22 cellular contexts compared by ENCODE assay signal in the genomic region with DNA sequence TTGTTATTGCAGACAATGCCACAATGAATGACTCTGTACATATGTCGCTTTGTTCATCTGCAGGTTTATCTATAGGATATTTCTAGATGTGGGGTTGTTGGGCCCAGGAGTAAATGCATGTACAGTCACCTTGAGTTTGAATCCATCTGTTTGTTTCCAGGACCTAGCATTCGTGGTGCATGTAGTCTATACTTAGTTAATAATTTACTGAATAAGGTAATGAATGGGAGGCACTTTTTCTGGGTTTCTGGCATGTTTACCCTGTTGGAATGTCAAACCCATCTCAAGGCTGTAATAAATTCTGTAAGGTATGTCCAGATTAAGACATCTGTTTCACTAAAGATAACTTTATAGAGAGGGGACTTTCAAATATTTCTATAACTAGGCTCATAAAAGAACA. TPM values are rescaled to one million over a fixed set of nuclear protein-coding genes. Genes with fewer than 3 reads are reported as not detected.
DNase-seq lines count a peak whose midpoint lies in the region; ATAC-seq and TF ChIP-seq lines count a peak whose summit lies in the region.
"Had no signal": no experiment of that assay in that cellular context is flagged by ENCODE, and none has a peak within 500 bp of the region (broad histone marks: within the 10 kb centered on the region; RNA-seq: fewer than 3 reads in every experiment).

No MANE protein-coding gene starts in this region.

- POLR2A ChIA-PET in CD8-positive, alpha-beta T cell (lab: Charles Lee), result no interaction called here

- DNase-seq in HuH-7 (ENCODE audit: low spot score) (peak; percentile 16), chondrocyte (ENCODE audit: low spot score) (no peak), osteocyte (ENCODE audit: extremely low spot score, unreplicated experiment) (no peak), tibial artery (no peak), LoVo (ENCODE audit: low spot score) (no peak)
- DNase-seq in CD8-positive, alpha-beta T cell, result no peak
- DNase-seq: CD4-positive, alpha-beta T cell; DMS 273 treated with DMSO at 0.1 percent for 48 hours; H9; NCI-H1092; NCI-H1436; NCI-H1930; NCI-H748 treated with DMSO at 0.1 percent for 48 hours; SW 1271 had no signal

- no peaks in the 10 kb centered on the region for H3K27me3 ChIP-seq in CD8-positive, alpha-beta T cell (ENCODE audit: insufficient read depth, low read length)
- H3K27me3 ChIP-seq in tibial artery, result no peaks in the 10 kb centered on the region
- H3K27me3 ChIP-seq: BLaER1, SJSA1 had no signal

- H3K36me3 Mint-ChIP-seq in chondrocyte (ENCODE audit: low read depth), result peaks cover 40% of the 10 kb centered on the region
- peaks cover 47% of the 10 kb centered on the region for H3K36me3 Mint-ChIP-seq in osteocyte (ENCODE audit: unreplicated experiment)
- H3K36me3 Mint-ChIP-seq in CD8-positive, alpha-beta T cell, result peaks cover 7% of the 10 kb centered on the region

- H3K27ac ChIP-seq in 22Rv1 (peak overlapping the region; percentile 32), tibial artery (no peak overlapping the region)
- no peak overlapping the region for H3K27ac ChIP-seq in CD8-positive, alpha-beta T cell (ENCODE audit: low read depth, low read length)
- H3K27ac ChIP-seq: BLaER1, SJSA1 had no signal

- ATAC-seq in CD8-positive, alpha-beta T cell, result no peak
- ATAC-seq: K562, Right ventricle myocardium inferior had no signal

- H3K9me3 Mint-ChIP-seq in chondrocyte (ENCODE audit: low read depth) (peaks cover 5% of the 10 kb centered on the region), osteocyte (ENCODE audit: unreplicated experiment) (peaks cover 2% of the 10 kb centered on the region)
- H3K9me3 Mint-ChIP-seq in CD8-positive, alpha-beta T cell, result no peaks in the 10 kb centered on the region
- H3K9me3 Mint-ChIP-seq: CD4-positive, alpha-beta T cell had no signal

- H3K27ac Mint-ChIP-seq in chondrocyte (ENCODE audit: unreplicated experiment) (peak overlapping the region; percentile 79), osteocyte (ENCODE audit: unreplicated experiment) (peak overlapping the region; percentile 8)
- no peak overlapping the region for H3K27ac Mint-ChIP-seq in CD8-positive, alpha-beta T cell
- H3K27ac Mint-ChIP-seq: CD4-positive, alpha-beta T cell; H9 had no signal

- no peaks in the 10 kb centered on the region for H3K9me3 ChIP-seq in CD8-positive, alpha-beta T cell (ENCODE audit: low read length)
- H3K9me3 ChIP-seq in tibial artery, result no peaks in the 10 kb centered on the region
- H3K9me3 ChIP-seq: Caco-2, SJSA1 had no signal

- CTCF ChIA-PET in CD8-positive, alpha-beta T cell (lab: Charles Lee), result no interaction called here

- no peak overlapping the region for H3K4me3 ChIP-seq in CD8-positive, alpha-beta T cell (ENCODE audit: low read depth, low read length)
- no peak overlapping the region for H3K4me3 ChIP-seq in tibial artery
- H3K4me3 ChIP-seq: BLaER1, GM23248, K562, SJSA1 had no signal

- H3K4me1 ChIP-seq in CD8-positive, alpha-beta T cell (ENCODE audit: insufficient read depth, low read length), result no peaks in the 10 kb centered on the region
- H3K4me1 ChIP-seq in tibial artery, result peaks cover 0 to 16% (median 0%) of the 10 kb centered on the region in 4 donors
- H3K4me1 ChIP-seq: BLaER1, Caco-2 had no signal

- H3K4me3 Mint-ChIP-seq in chondrocyte (ENCODE audit: unreplicated experiment) (no peak overlapping the region), osteocyte (ENCODE audit: unreplicated experiment) (no peak overlapping the region)
- no peak overlapping the region for H3K4me3 Mint-ChIP-seq in CD8-positive, alpha-beta T cell
- H3K4me3 Mint-ChIP-seq: CD4-positive, alpha-beta T cell; H9; HFFc6 had no signal

- TF ChIP-seq CTCF in 22Rv1 (IDR thresholded peaks at IDR 0.05), result no peak
- TF ChIP-seq CTCF in chondrocyte (IDR thresholded peaks at IDR 0.05), result no peak
- TF ChIP-seq CTCF in osteocyte (IDR thresholded peaks at IDR 0.05), result no peak
- no peak for TF ChIP-seq CTCF in CD8-positive, alpha-beta T cell (IDR thresholded peaks at IDR 0.05)
- no peak for TF ChIP-seq CTCF in tibial artery (IDR thresholded peaks at IDR 0.05)

- H3K4me1 Mint-ChIP-seq in chondrocyte (ENCODE audit: low read depth), result peaks cover 50% of the 10 kb centered on the region
- peaks cover 8% of the 10 kb centered on the region for H3K4me1 Mint-ChIP-seq in osteocyte (ENCODE audit: unreplicated experiment)
- H3K4me1 Mint-ChIP-seq in CD8-positive, alpha-beta T cell (ENCODE audit: low read depth), result no peaks in the 10 kb centered on the region
- H3K4me1 Mint-ChIP-seq: H9 had no signal

- no peaks in the 10 kb centered on the region for H3K36me3 ChIP-seq in CD8-positive, alpha-beta T cell (ENCODE audit: insufficient read depth, low read length)
- H3K36me3 ChIP-seq in tibial artery, result peaks cover 13 to 22% (median 17%) of the 10 kb centered on the region in 3 donors

- H3K27me3 Mint-ChIP-seq in chondrocyte (ENCODE audit: low read depth) (no peaks in the 10 kb centered on the region), osteocyte (ENCODE audit: unreplicated experiment) (no peaks in the 10 kb centered on the region)
- no peaks in the 10 kb centered on the region for H3K27me3 Mint-ChIP-seq in CD8-positive, alpha-beta T cell (ENCODE audit: low read depth)
- H3K27me3 Mint-ChIP-seq: CD4-positive, alpha-beta T cell had no signal

- intact Hi-C loops in CD8-positive, alpha-beta T cell (cut with DNase I, micrococcal nuclease), result no loop called here
- intact Hi-C loops in tibial artery (cut with DNase I; ENCODE audit: low total_unique reads), result no loop called here

RNA-seq across cellular contexts. Expression of a gene that starts 23.5 kb away (rescaled TPM):
- total RNA-seq in chondrocyte, result 33.4 to 51.8 TPM (median 41.2 TPM) in 3 replicates
- 21.9 and 22.1 TPM in 2 replicates for total RNA-seq in osteocyte
- total RNA-seq in CD8-positive, alpha-beta T cell, result 1 to 10 TPM in 1 of 2 experiments, under 1 TPM in 1; 0.69 to 1.5 TPM
